14 cellular contexts compared by ENCODE assay signal in genomic region chr1:109864063-109864822, GRCh38. TPM values are rescaled to one million over a fixed set of nuclear protein-coding genes. Genes with fewer than 3 reads are reported as not detected.
DNase-seq lines count a peak whose midpoint lies in the region; ATAC-seq and TF ChIP-seq lines count a peak whose summit lies in the region.
"Had no signal": no experiment of that assay in that cellular context is flagged by ENCODE, and none has a peak within 500 bp of the region (broad histone marks: within the 10 kb centered on the region; RNA-seq: fewer than 3 reads in every experiment).

No MANE protein-coding gene starts in this region.

- H3K4me3 ChIP-seq in AG10803 (ENCODE audit: low read length) (no peak overlapping the region), NB4 (ENCODE audit: low read depth, low read length) (no peak overlapping the region), colonic mucosa (no peak overlapping the region), neutrophil (ENCODE audit: low read depth in 1 of 2, low read length in 1 of 2) (no peak overlapping the region), ovary (no peak overlapping the region), trophoblast cell (ENCODE audit: low read depth, low read length) (no peak overlapping the region)
- H3K4me3 ChIP-seq: coronary artery, right lobe of liver had no signal

- WGBS in ovary, 3 donors = 19 to 20% (median 20%) methylated on average over 5 of the region's 5 CpGs
- no CpG with 5 or more reads among the region's 5 CpGs for WGBS in trophoblast cell (ENCODE audit: extremely low coverage, insufficient coverage, insufficient read length)

- no peak overlapping the region for H3K4ac ChIP-seq in trophoblast cell (ENCODE audit: low read depth, low read length)

- H3K18ac ChIP-seq in trophoblast cell (ENCODE audit: low read length) = no peak overlapping the region

- H3K27ac ChIP-seq in colonic mucosa = peak overlapping the region; percentile 15
- peak overlapping the region; percentile 53 for H3K27ac ChIP-seq in neutrophil
- no peak overlapping the region for H3K27ac ChIP-seq in ovary
- H3K27ac ChIP-seq in trophoblast cell (ENCODE audit: low read depth, low read length) = no peak overlapping the region
- H3K27ac ChIP-seq: C4-2B, right lobe of liver had no signal

- no peak for TF ChIP-seq POLR2A in NB4 (IDR thresholded peaks at IDR 0.05; ENCODE audit: extremely low read depth, insufficient read length)
- no peak for TF ChIP-seq POLR2A in ovary (IDR thresholded peaks at IDR 0.05)

- no peaks in the 10 kb centered on the region for H3K79me2 ChIP-seq in trophoblast cell (ENCODE audit: control insufficient read depth, insufficient read depth, low read length, poor library complexity)

- H2BK120ac ChIP-seq in trophoblast cell (ENCODE audit: insufficient read depth, low read length, poor library complexity) = no peak overlapping the region

- H3K36me3 ChIP-seq in colonic mucosa (no peaks in the 10 kb centered on the region), neutrophil (no peaks in the 10 kb centered on the region), ovary (no peaks in the 10 kb centered on the region), trophoblast cell (ENCODE audit: control insufficient read depth in 1 of 2, insufficient read depth in 2 of 2, low read length in 2 of 2) (no peaks in the 10 kb centered on the region)
- H3K36me3 ChIP-seq: right lobe of liver had no signal

- TF ChIP-seq CTCF in AG10803 (conservative IDR thresholded peaks at IDR 0.05; ENCODE audit: low read length) = no peak
- no peak for TF ChIP-seq CTCF in NB4 (IDR thresholded peaks at IDR 0.05; ENCODE audit: low read depth, low read length)
- TF ChIP-seq CTCF in colonic mucosa (IDR thresholded peaks at IDR 0.05) = no peak
- TF ChIP-seq CTCF in neutrophil (IDR thresholded peaks at IDR 0.05) = no peak
- TF ChIP-seq CTCF in ovary (IDR thresholded peaks at IDR 0.05) = no peak

- no peak overlapping the region for H4K12ac ChIP-seq in trophoblast cell (ENCODE audit: low read depth, low read length)

- no peak overlapping the region for H3K23ac ChIP-seq in trophoblast cell (ENCODE audit: low read length)

- no peak overlapping the region for H2BK5ac ChIP-seq in trophoblast cell (ENCODE audit: low read depth, low read length, poor library complexity)

- no peak overlapping the region for H4K8ac ChIP-seq in trophoblast cell (ENCODE audit: low read depth, low read length)

- no peak overlapping the region for H3K9ac ChIP-seq in colonic mucosa (ENCODE audit: low read depth in 2 of 2, low read length in 2 of 2)
- no peak overlapping the region for H3K9ac ChIP-seq in trophoblast cell (ENCODE audit: low read length)

- H2AK5ac ChIP-seq in trophoblast cell (ENCODE audit: low read length) = no peak overlapping the region

- H3K9me3 ChIP-seq in colonic mucosa = no peaks in the 10 kb centered on the region
- no peaks in the 10 kb centered on the region for H3K9me3 ChIP-seq in neutrophil
- H3K9me3 ChIP-seq in ovary = no peaks in the 10 kb centered on the region
- H3K9me3 ChIP-seq in trophoblast cell (ENCODE audit: insufficient read depth, low read depth, low read length) = peaks cover 2% of the 10 kb centered on the region
- H3K9me3 ChIP-seq: right lobe of liver had no signal

- peak; percentile 83 for DNase-seq in AG10803 (ENCODE audit: low read depth)
- peak; percentile 72 for DNase-seq in NB4 (ENCODE audit: low read depth)
- no peak for DNase-seq in colonic mucosa
- DNase-seq in ovary = no peak
- no peak for DNase-seq in trophoblast cell
- no peak for DNase-seq in stimulated activated CD4-positive, alpha-beta T cell treated with anti-CD3 and anti-CD28 coated beads, Interleukin-2, amount 100 ng/mL, for 48 hours
- DNase-seq: NCI-H2081 treated with DMSO at 0.1 percent for 48 hours; SIG-M5; stimulated activated naive B cell treated with anti-CD40 and anti-IgM and Interleukin-4, amounts not matched to agents 10 μg/mL and 1 μg/mL and 100 μg/mL, for 72 hours had no signal

- ATAC-seq in HG03439 (IDR thresholded peaks at IDR 0.05; ENCODE audit: unreplicated experiment) = no peak

- no peaks in the 10 kb centered on the region for H3K79me1 ChIP-seq in trophoblast cell (ENCODE audit: low read length)

- no peaks in the 10 kb centered on the region for H3K4me1 ChIP-seq in colonic mucosa
- peaks cover 12 to 15% of the 10 kb centered on the region in 2 experiments for H3K4me1 ChIP-seq in neutrophil (ENCODE audit: control insufficient read depth in 1 of 2, insufficient read depth in 1 of 2, low read depth in 1 of 2, low read length in 1 of 2)
- H3K4me1 ChIP-seq in ovary (ENCODE audit: insufficient read depth) = peaks cover 4% of the 10 kb centered on the region
- peaks cover 0 to 2% of the 10 kb centered on the region in 2 experiments for H3K4me1 ChIP-seq in trophoblast cell (ENCODE audit: control insufficient read depth in 1 of 2, insufficient read depth in 2 of 2, low read length in 2 of 2)
- H3K4me1 ChIP-seq: right lobe of liver had no signal

- no peak overlapping the region for H2BK12ac ChIP-seq in trophoblast cell (ENCODE audit: low read length)

- H3K4me2 ChIP-seq in trophoblast cell (ENCODE audit: low read length) = no peak overlapping the region

- H4K91ac ChIP-seq in trophoblast cell (ENCODE audit: low read depth, low read length) = no peak overlapping the region

- no peak overlapping the region for H3K14ac ChIP-seq in trophoblast cell (ENCODE audit: low read length)

- H3K27me3 ChIP-seq in colonic mucosa = no peaks in the 10 kb centered on the region
- H3K27me3 ChIP-seq in neutrophil = no peaks in the 10 kb centered on the region
- H3K27me3 ChIP-seq in ovary = no peaks in the 10 kb centered on the region
- H3K27me3 ChIP-seq in trophoblast cell (ENCODE audit: insufficient read depth, low read length) = no peaks in the 10 kb centered on the region
- H3K27me3 ChIP-seq: right lobe of liver had no signal

- no peak for TF ChIP-seq EP300 in ovary (IDR thresholded peaks at IDR 0.05)

- H2AFZ ChIP-seq in trophoblast cell (ENCODE audit: insufficient read depth, low read length, poor library complexity) = no peak overlapping the region

- intact Hi-C loops in colonic mucosa (cut with DNase I) = no loop called here
- intact Hi-C loops in ovary (cut with DNase I) = no loop called here

RNA-seq across cellular contexts. Expression of gene CSF1, which starts 46.4 kb away (rescaled TPM):
- 10 to 100 TPM; 14.1 to 18.1 TPM for total RNA-seq in colonic mucosa
- 10 to 100 TPM; 24.2 to 57.6 (median 44.3) TPM for total RNA-seq in ovary
- 10 to 100 TPM; 13.1 to 48.6 TPM for polyA plus RNA-seq in ovary
- polyA plus RNA-seq in trophoblast cell (2013) = 10.4 and 10.7 TPM in 2 replicates

Comparison
In these comparisons a context has a peak if more than half of its experiments do, and no peak if none do; other contexts are left out.
1. DNase-seq: peak in AG10803 (single experiment) and NB4 (single experiment); none in colonic mucosa (single experiment), ovary (0 of 5), trophoblast cell (0 of 2) and stimulated activated CD4-positive, alpha-beta T cell treated with anti-CD3 and anti-CD28 coated beads, Interleukin-2, amount 100 ng/mL, for 48 hours (0 of 2).
2. H3K27ac ChIP-seq: peak in colonic mucosa (single experiment) and neutrophil (single experiment); none in ovary (0 of 2) and trophoblast cell (single experiment).